ENCODE assay signal across 12 cellular contexts in genomic region chr3:137163241-137163916, GRCh38.
DNase-seq lines count a peak whose midpoint lies in the region; ATAC-seq, FAIRE-seq and TF ChIP-seq lines count a peak whose summit lies in the region.
"Had no signal": no experiment of that assay in that cellular context is flagged by ENCODE, and none has a peak within 500 bp of the region (broad histone marks: within the 10 kb centered on the region; RNA-seq: fewer than 3 reads in every experiment).

No MANE protein-coding gene starts in this region.

- POLR2A ChIA-PET in GM12878 (lab: Charles Lee), result no interaction called here

- no peaks in the 10 kb centered on the region for H4K20me1 ChIP-seq in GM12878 (ENCODE audit: control insufficient read depth, insufficient read depth)

- peak; percentile 38 for DNase-seq in NCI-H748 (lab: John Stamatoyannopoulos, UW; ENCODE audit: unreplicated experiment)
- no peak for DNase-seq in NCI-H748 treated with DMSO at 0.1 percent for 48 hours (lab: John Stamatoyannopoulos, UW)
- DNase-seq in GM12878 (ENCODE audit: low read depth, low spot score), result no peak
- peak; percentile 73 for DNase-seq in mesendoderm
- no peak for DNase-seq in type B pancreatic cell (ENCODE audit: extremely low spot score, unreplicated experiment)
- no peak for DNase-seq in omental fat pad (ENCODE audit: low spot score)
- no peak for DNase-seq in NOMO-1 treated with DMSO at 0.1 percent for 48 hours (lab: John Stamatoyannopoulos, UW; ENCODE audit: unreplicated experiment)
- DNase-seq in activated gamma-delta T cell (lab: John Stamatoyannopoulos, UW), result no peak
- DNase-seq: activated CD4-positive, alpha-beta T cell treated with anti-CD3 and anti-CD28 coated beads, Interleukin-2, amount 10 ng/mL, durations not matched to agents 7 days and 5 days had no signal

- intact Hi-C loops in GM12878 (cut with micrococcal nuclease; ENCODE audit: unreplicated experiment), result no loop called here

- H3K56ac ChIP-seq in mesendoderm (ENCODE audit: low read length), result peak overlapping the region; percentile 22

- H3K18ac ChIP-seq in mesendoderm (ENCODE audit: low read length), result no peak overlapping the region

- H3K4me3 ChIP-seq in GM12878, result peak overlapping the region; percentile 28; the same call in 1 of the 2 replicates
- H3K4me3 ChIP-seq in mesendoderm (ENCODE audit: low read length), result no peak overlapping the region
- H3K4me3 ChIP-seq: SK-N-MC had no signal

- no peaks in the 10 kb centered on the region for H3K36me3 Mint-ChIP-seq in type B pancreatic cell
- H3K36me3 Mint-ChIP-seq: activated naive CD4-positive, alpha-beta T cell treated with anti-CD3 and anti-CD28 coated beads, Interleukin-2, amount 50 U/mL, for 72 hours had no signal

- no peaks in the 10 kb centered on the region for H3K79me2 ChIP-seq in GM12878 (ENCODE audit: control insufficient read depth, insufficient read depth, low read length)
- no peaks in the 10 kb centered on the region for H3K79me2 ChIP-seq in mesendoderm (ENCODE audit: control insufficient read depth, insufficient read depth, low read length)

- WGBS in GM12878 (ENCODE audit: insufficient coverage, insufficient replicate concordance, low lambda C conversion rate, missing lambda C conversion rate), result 27% methylated on average over 7 of the region's 7 CpGs
- no CpG with 5 or more reads among the region's 7 CpGs for whole genome bisulfite sequencing in mesendoderm (ENCODE audit: extremely low coverage, insufficient coverage, low lambda C conversion rate)

- no peak for TF ChIP-seq RAD21 in GM12878 (IDR thresholded peaks at IDR 0.05; ENCODE audit: insufficient read depth, low read depth, low read length)

- SMC1A ChIA-PET in GM12878 (lab: Charles Lee; ENCODE audit: uncharacterized antibody, unreplicated experiment), result interaction anchor here (0.7 kb wide), 1 partner anchor 54 kb away, joined by 3 read pairs; no protein-coding TSS in a partner anchor

- no peaks in the 10 kb centered on the region for H3K9me3 Mint-ChIP-seq in type B pancreatic cell
- H3K9me3 Mint-ChIP-seq: activated CD4-positive, alpha-beta T cell treated with anti-CD3 and anti-CD28 coated beads, Interleukin-2, amount 10 ng/mL, durations not matched to agents 7 days and 5 days; activated naive CD4-positive, alpha-beta T cell treated with anti-CD3 and anti-CD28 coated beads, Interleukin-2, amount 50 U/mL, for 72 hours had no signal

- peak overlapping the region; percentile 36 for H2BK120ac ChIP-seq in mesendoderm (ENCODE audit: low read depth, low read length)

- no peak overlapping the region for H2BK5ac ChIP-seq in mesendoderm (ENCODE audit: low read length)

- peak overlapping the region; percentile 83 for H2AFZ ChIP-seq in GM12878 (ENCODE audit: control insufficient read depth, low read depth, low read length)

- H3K9me3 ChIP-seq in GM12878 (replicated peaks; ENCODE audit: control insufficient read depth, insufficient read depth, low read length), result no peaks in the 10 kb centered on the region

- H4K5ac ChIP-seq in mesendoderm (ENCODE audit: low read length), result no peak overlapping the region

- peaks cover 14% of the 10 kb centered on the region for H3K4me1 Mint-ChIP-seq in type B pancreatic cell (ENCODE audit: unreplicated experiment)
- H3K4me1 Mint-ChIP-seq: activated CD4-positive, alpha-beta T cell treated with anti-CD3 and anti-CD28 coated beads, Interleukin-2, amount 10 ng/mL, durations not matched to agents 7 days and 5 days had no signal

- H3K36me3 ChIP-seq in GM12878 (ENCODE audit: control insufficient read depth in 2 of 2, insufficient read depth in 2 of 2, low read length in 1 of 2), result no peaks in the 10 kb centered on the region
- no peaks in the 10 kb centered on the region for H3K36me3 ChIP-seq in mesendoderm (ENCODE audit: control insufficient read depth, insufficient read depth, low read length)

- CTCF ChIA-PET in GM12878 (lab: Yijun Ruan, JAX), result interaction anchor here (0.7 to 3.6 kb wide), 4 partner anchors 10 to 889 kb away, joined by 3 to 12 read pairs (median 4); no protein-coding TSS in a partner anchor

- BruUV-seq in GM12878 (replicated peaks; lab: Mats Ljungman, UMichigan), result no TSS peak

- H3K27ac Mint-ChIP-seq in type B pancreatic cell, result peak overlapping the region; percentile 44
- H3K27ac Mint-ChIP-seq: activated CD4-positive, alpha-beta T cell treated with anti-CD3 and anti-CD28 coated beads, Interleukin-2, amount 10 ng/mL, durations not matched to agents 7 days and 5 days had no signal

- in situ Hi-C loops in GM12878 (cut with MboI), result no loop called here

- peak; percentile 66 for ATAC-seq in GM12878
- ATAC-seq in omental fat pad (ENCODE audit: low FRiP score), result no peak
- ATAC-seq: activated naive CD4-positive, alpha-beta T cell treated with anti-CD3 and anti-CD28 coated beads, Interleukin-2, amount 50 U/mL, for 72 hours had no signal

- H2AK5ac ChIP-seq in mesendoderm (ENCODE audit: low read length), result no peak overlapping the region

- peaks cover 9% of the 10 kb centered on the region for H3K4me1 ChIP-seq in GM12878 (ENCODE audit: control insufficient read depth, insufficient read depth, low read length)
- H3K4me1 ChIP-seq in mesendoderm (ENCODE audit: control insufficient read depth, low read depth, low read length), result peaks cover 6% of the 10 kb centered on the region

- no peak for TF ChIP-seq CTCF in GM12878 (IDR thresholded peaks at IDR 0.05 in 2 of 3, conservative IDR thresholded peaks at IDR 0.05 in 1 of 3; ENCODE audit: control insufficient read depth in 2 of 3, extremely low read depth in 1 of 3, insufficient read depth in 1 of 3, low read depth in 3 of 3, low read length in 3 of 3)
- no peak for TF ChIP-seq CTCF in type B pancreatic cell (conservative IDR thresholded peaks at IDR 0.05)
- no peak for TF ChIP-seq CTCF in omental fat pad (IDR thresholded peaks at IDR 0.05)

- no peak overlapping the region for H3K4ac ChIP-seq in mesendoderm (ENCODE audit: low read depth, low read length)

- H3K4me3 Mint-ChIP-seq in type B pancreatic cell, result peak overlapping the region; percentile 14
- H3K4me3 Mint-ChIP-seq: activated CD4-positive, alpha-beta T cell treated with anti-CD3 and anti-CD28 coated beads, Interleukin-2, amount 10 ng/mL, durations not matched to agents 7 days and 5 days had no signal

- H3K9ac ChIP-seq in GM12878 (ENCODE audit: control insufficient read depth, insufficient read depth, low read length) (no peak overlapping the region; the same call in 1 of the 2 replicates), mesendoderm (ENCODE audit: low read length) (no peak overlapping the region)

- H3K27me3 ChIP-seq in GM12878 (replicated peaks in 1 of 2; ENCODE audit: control insufficient read depth in 2 of 2, insufficient read depth in 2 of 2, low read length in 1 of 2) (no peaks in the 10 kb centered on the region), mesendoderm (ENCODE audit: insufficient read depth, low read length, poor library complexity) (no peaks in the 10 kb centered on the region)

- H3K4me2 ChIP-seq in GM12878 (ENCODE audit: control insufficient read depth, insufficient read depth) (peak overlapping the region; percentile 74), mesendoderm (ENCODE audit: low read length) (no peak overlapping the region)

- H2BK15ac ChIP-seq in mesendoderm (replicated peaks; ENCODE audit: low read depth), result no peak overlapping the region

- no peak overlapping the region for H4K8ac ChIP-seq in mesendoderm (ENCODE audit: low read depth, low read length)

- H3K79me1 ChIP-seq in mesendoderm (ENCODE audit: low read length), result no peaks in the 10 kb centered on the region

- TF ChIP-seq POLR2A in GM12878 (IDR thresholded peaks at IDR 0.05; ENCODE audit: low read depth, low read length), result no peak

- H3K27me3 Mint-ChIP-seq in type B pancreatic cell, result no peaks in the 10 kb centered on the region

- no peak for TF ChIP-seq EP300 in GM12878 (IDR thresholded peaks at IDR 0.05; ENCODE audit: borderline replicate concordance in 1 of 2, control insufficient read depth in 1 of 2, low read depth in 2 of 2, low read length in 2 of 2)

- H3K27ac ChIP-seq in GM12878 (ENCODE audit: control insufficient read depth, insufficient read depth) (peak overlapping the region; percentile 40), mesendoderm (ENCODE audit: low read depth, low read length) (no peak overlapping the region)
- H3K27ac ChIP-seq: SK-N-MC had no signal

- H3K23ac ChIP-seq in mesendoderm (ENCODE audit: low read length), result no peak overlapping the region

- RAD21 ChIA-PET in GM12878 (lab: Charles Lee; ENCODE audit: unreplicated experiment), result interaction anchor here (1.3 kb wide), 1 partner anchor 9 kb away, joined by 4 read pairs; no protein-coding TSS in a partner anchor

- FAIRE-seq in GM12878 (lab: Jason Lieb, UNC), result no peak
- FAIRE-seq: H54 had no signal

TF ChIP-seq in GM12878, 131 proteins besides CTCF, POLR2A, EP300 and RAD21 (continues in another document):
- TF ChIP-seq ZZZ3 (IDR thresholded peaks at IDR 0.05; ENCODE audit: control insufficient read depth, insufficient read length, low read depth) (no peak), EED (IDR thresholded peaks at IDR 0.05; ENCODE audit: low read depth) (peak; percentile 15; the same call in 1 of the 2 replicates), JUNB (IDR thresholded peaks at IDR 0.05) (0 out of 2 replicates have a peak, but pooled peaks have one; percentile 4), SPI1 (IDR thresholded peaks at IDR 0.05; ENCODE audit: borderline replicate concordance, insufficient read depth, low read depth, low read length) (0 out of 2 replicates have a peak, but pooled peaks have one; percentile 4), MEF2A (IDR thresholded peaks at IDR 0.05; ENCODE audit: insufficient read depth, low read depth, low read length) (no peak), E2F4 (IDR thresholded peaks at IDR 0.05; ENCODE audit: low read depth, low read length) (no peak), CHD1 (IDR thresholded peaks at IDR 0.05; ENCODE audit: low read depth, low read length) (no peak)

Comparison
In these comparisons a context has a peak if more than half of its experiments do, and no peak if none do; other contexts are left out.
1. DNase-seq: peak in NCI-H748 (single experiment) and mesendoderm (single experiment); none in NCI-H748 treated with DMSO at 0.1 percent for 48 hours (single experiment), GM12878 (single experiment), type B pancreatic cell (single experiment), omental fat pad (single experiment), NOMO-1 treated with DMSO at 0.1 percent for 48 hours (single experiment) and activated gamma-delta T cell (single experiment).